8 cellular contexts compared by ENCODE assay signal in the genomic region with DNA sequence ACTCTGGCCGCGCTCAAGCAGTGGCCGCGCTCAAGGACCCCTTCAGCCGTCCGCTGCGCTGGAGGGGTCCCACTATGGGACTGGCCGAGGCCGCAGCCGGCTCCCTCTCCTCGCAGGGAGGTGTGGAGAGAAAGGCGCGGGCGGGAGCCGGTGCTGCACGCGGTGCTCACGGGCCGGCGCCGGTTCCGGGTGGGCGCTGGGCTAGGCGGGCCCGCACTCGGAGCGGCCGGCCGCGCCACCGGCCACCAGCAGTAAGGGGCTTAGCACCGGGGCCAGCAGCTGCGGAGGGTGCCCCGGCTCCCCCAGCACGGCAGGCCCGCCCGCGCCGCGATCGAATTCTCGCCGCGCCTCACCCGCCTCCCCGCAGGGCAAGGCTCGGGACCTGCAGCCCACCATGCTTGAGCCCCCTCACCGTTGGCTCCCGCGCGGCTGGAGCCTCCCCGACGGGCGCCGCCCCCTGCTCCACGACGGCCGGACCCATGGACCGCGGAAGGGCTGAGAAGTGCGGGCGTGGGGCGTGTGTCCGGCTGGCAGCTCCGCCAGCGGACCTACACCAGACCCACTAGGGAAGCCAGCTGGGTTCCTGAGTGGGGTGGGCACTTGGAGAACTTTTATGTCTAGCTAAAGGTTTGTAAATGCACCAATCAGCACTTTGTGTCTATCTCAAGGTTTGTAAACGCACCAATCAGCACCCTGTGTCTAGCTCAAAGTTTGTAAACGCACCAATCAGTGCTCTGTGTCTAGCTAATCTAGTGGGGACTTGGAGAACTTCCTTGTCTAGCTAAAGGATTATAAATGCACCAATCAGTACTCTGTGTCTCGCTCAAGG. TPM values are rescaled to one million over a fixed set of nuclear protein-coding genes. Genes with fewer than 3 reads are reported as not detected.
DNase-seq lines count a peak whose midpoint lies in the region; ATAC-seq and TF ChIP-seq lines count a peak whose summit lies in the region.

No MANE protein-coding gene starts in this region.

- no peaks in the 10 kb centered on the region for H3K9me3 Mint-ChIP-seq in T-cell

- WGBS in psoas muscle, 3 donors, result 23 to 26% (median 24%) methylated on average over 49 to 69 of the region's 69 CpGs

- no peaks in the 10 kb centered on the region for H3K27me3 ChIP-seq in BJ (ENCODE audit: control insufficient read depth, insufficient read depth, low read length)
- peaks cover 0 to 20% (median 11%) of the 10 kb centered on the region in 3 donors for H3K27me3 ChIP-seq in psoas muscle (ENCODE audit: insufficient read depth in 3 of 3, low read length in 2 of 3)

- H3K36me3 ChIP-seq in BJ (ENCODE audit: control insufficient read depth, insufficient read depth, low read length) (no peaks in the 10 kb centered on the region), psoas muscle (ENCODE audit: insufficient read depth in 1 of 2, low read depth in 1 of 2) (no peaks in the 10 kb centered on the region)

- POLR2A ChIA-PET in BJ (lab: Charles Lee) (no interaction called here), T-cell (lab: Charles Lee) (no interaction called here)

- H3K36me3 Mint-ChIP-seq in T-cell, result no peaks in the 10 kb centered on the region

- DNase-seq in BJ (ENCODE audit: low read depth) (no peak), T-cell (no peak), fibroblast of mammary gland (ENCODE audit: low read depth) (peak; percentile 4), psoas muscle (peak in 1 of 2 donors; percentile 15), medulla oblongata (ENCODE audit: extremely low spot score) (no peak), NCI-H1930 (lab: John Stamatoyannopoulos, UW) (no peak), germinal center (ENCODE audit: low spot score) (no peak), dedifferentiated amniotic fluid mesenchymal stem cell (ENCODE audit: extremely low spot score) (no peak)

- no peaks in the 10 kb centered on the region for H3K4me1 ChIP-seq in psoas muscle

- H3K4me3 ChIP-seq in BJ (ENCODE audit: low read depth, low read length), result peak overlapping the region; percentile 37
- H3K4me3 ChIP-seq in fibroblast of mammary gland (ENCODE audit: control insufficient read depth, low read depth, low read length), result peak overlapping the region; percentile 23
- H3K4me3 ChIP-seq in psoas muscle, result peak overlapping the region; percentile 62

- peaks cover 29 to 44% of the 10 kb centered on the region in 2 donors for H3K27me3 Mint-ChIP-seq in T-cell

- no peaks in the 10 kb centered on the region for H3K9me3 ChIP-seq in psoas muscle

- H3K27ac ChIP-seq in psoas muscle, result no peak overlapping the region

- CTCF ChIA-PET in BJ (lab: Yijun Ruan, JAX), result interaction anchor here (0.6 to 4.4 kb wide), 15 partner anchors 9 to 386 kb away, joined by 3 to 112 read pairs (median 7); a partner anchor contains a TSS
- CTCF ChIA-PET in T-cell (lab: Charles Lee), result interaction anchor here in 1 of 2 donors (0.9 to 1.3 kb wide), 2 partner anchors 49 to 356 kb away, joined by 3 to 6 read pairs; a partner anchor contains a TSS

- TF ChIP-seq CTCF in BJ (IDR thresholded peaks at IDR 0.05; ENCODE audit: insufficient read depth, low read depth, low read length) (no peak), fibroblast of mammary gland (conservative IDR thresholded peaks at IDR 0.05; ENCODE audit: control insufficient read depth, insufficient read depth, low read depth, low read length) (no peak), psoas muscle (IDR thresholded peaks at IDR 0.05) (no peak)

- H3K27ac Mint-ChIP-seq in T-cell, result no peak overlapping the region

- intact Hi-C loops in psoas muscle (cut with DNase I), result loop anchor here (5.0 kb wide), 2 partner anchors 225 to 355 kb away; a partner anchor contains a TSS

- peak overlapping the region in 2 of 3 donors; percentile 13 to 45 for H3K4me3 Mint-ChIP-seq in T-cell

- peaks cover 0 to 7% (median 2%) of the 10 kb centered on the region in 3 donors for H3K4me1 Mint-ChIP-seq in T-cell

- ATAC-seq in T-cell (replicated peaks in 1 of 4) (peak; percentile 23 to 50 (median 48)), psoas muscle (peak in 3 of 4 donors; percentile 37 to 56 (median 54))

RNA-seq across cellular contexts. Expression of a gene that starts 49.5 kb away (rescaled TPM):
- polyA plus RNA-seq in BJ (2011; rRNA removed) (3.0 and 5.7 TPM in 2 replicates), psoas muscle (10 to 100 TPM in 1 of 3 donors, 1 to 10 TPM in 2; 3.3 to 12.2 (median 4.5) TPM)
- polyA minus RNA-seq in BJ (2011; rRNA and poly(A)+ RNA removed), result 10.8 and 13.5 TPM in 2 replicates
- total RNA-seq in T-cell (10 to 100 TPM; 28.0 to 47.9 (median 35.0) TPM), psoas muscle (10 to 100 TPM; 10.4 to 15.5 (median 13.0) TPM)

RNA-seq across cellular contexts. Expression of a gene that starts 49.7 kb away (rescaled TPM):
- polyA plus RNA-seq in BJ (2011; rRNA removed) (5.4 and 10.3 TPM in 2 replicates), psoas muscle (1 to 10 TPM; 5.1 to 8.7 (median 5.9) TPM)
- polyA minus RNA-seq in BJ (2011; rRNA and poly(A)+ RNA removed), result 11.7 and 16.1 TPM in 2 replicates
- total RNA-seq in T-cell (10 to 100 TPM; 10.9 to 17.1 (median 11.1) TPM), psoas muscle (10 to 100 TPM in 3 of 4 donors, 1 to 10 TPM in 1; 9.1 to 16.0 (median 11.5) TPM)
